17 cellular contexts compared by ENCODE assay signal in genomic region chr4:157664726-157665125, GRCh38.
DNase-seq lines count a peak whose midpoint lies in the region; ATAC-seq and TF ChIP-seq lines count a peak whose summit lies in the region.
"Had no signal": no experiment of that assay in that cellular context is flagged by ENCODE, and none has a peak within 500 bp of the region (broad histone marks: within the 10 kb centered on the region; RNA-seq: fewer than 3 reads in every experiment).

No MANE protein-coding gene starts in this region.

- H3K27ac ChIP-seq in RWPE1, result no peak overlapping the region
- H3K27ac ChIP-seq: tibial nerve had no signal

- no peaks in the 10 kb centered on the region for H3K27me3 Mint-ChIP-seq in osteocyte (ENCODE audit: unreplicated experiment)
- H3K27me3 Mint-ChIP-seq: progenitor cell of endocrine pancreas had no signal

- H3K4me3 ChIP-seq in epithelial cell of proximal tubule (ENCODE audit: low read depth, low read length), result no peak overlapping the region
- H3K4me3 ChIP-seq: tibial nerve had no signal

- POLR2A ChIA-PET in RWPE1 (lab: Yijun Ruan, JAX; ENCODE audit: low non-redundant PET), result no interaction called here

- no peak for TF ChIP-seq CTCF in RWPE1 (conservative IDR thresholded peaks at IDR 0.05; ENCODE audit: low read depth)
- TF ChIP-seq CTCF in epithelial cell of proximal tubule (conservative IDR thresholded peaks at IDR 0.05; ENCODE audit: low read depth, low read length), result no peak
- no peak for TF ChIP-seq CTCF in osteocyte (IDR thresholded peaks at IDR 0.05)

- peaks cover 2% of the 10 kb centered on the region for H3K36me3 Mint-ChIP-seq in osteocyte (ENCODE audit: unreplicated experiment)

- DNase-seq in GM03348 (ENCODE audit: low spot score) (peak; percentile 55), RWPE1 (ENCODE audit: low spot score) (peak; percentile 8), epithelial cell of proximal tubule (ENCODE audit: low read depth) (peak; percentile 31), osteocyte (ENCODE audit: extremely low spot score, unreplicated experiment) (no peak), NCI-H748 treated with DMSO at 0.1 percent for 48 hours (lab: John Stamatoyannopoulos, UW) (no peak), CD1c-positive myeloid dendritic cell (ENCODE audit: extremely low spot score) (no peak)
- DNase-seq in stimulated activated CD8-positive, alpha-beta memory T cell treated with anti-CD3 and anti-CD28 coated beads, Interleukin-4, amount 100 ng/mL, for 48 hours, result no peak
- DNase-seq: activated CD8-positive, alpha-beta memory T cell treated with anti-CD3 and anti-CD28 coated beads, Interleukin-2, amount 50 U/mL, for 4 hours; activated naive CD4-positive, alpha-beta T cell treated with anti-CD3 and anti-CD28 coated beads, Interleukin-2, amount 50 U/mL, for 16 hours; C1 segment of cervical spinal cord; DMS79 treated with DMSO at 0.1 percent for 48 hours; NCI-H1436 treated with DMSO at 0.1 percent for 48 hours; SW 1271 had no signal

- no peak overlapping the region for H3K4me3 Mint-ChIP-seq in osteocyte (ENCODE audit: unreplicated experiment)

- CTCF ChIA-PET in RWPE1 (lab: Yijun Ruan, JAX), result no interaction called here

- H3K4me1 Mint-ChIP-seq in osteocyte (ENCODE audit: unreplicated experiment), result peaks cover 6% of the 10 kb centered on the region

- peaks cover 15% of the 10 kb centered on the region for H3K9me3 Mint-ChIP-seq in osteocyte (ENCODE audit: unreplicated experiment)

- H3K27ac Mint-ChIP-seq in osteocyte (ENCODE audit: unreplicated experiment), result peak overlapping the region; percentile 5
- H3K27ac Mint-ChIP-seq: progenitor cell of endocrine pancreas had no signal

- ATAC-seq in GM18520 (IDR thresholded peaks at IDR 0.05; ENCODE audit: unreplicated experiment), result no peak
- ATAC-seq: activated CD4-positive, CD25-positive, alpha-beta regulatory T cell treated with anti-CD3 and anti-CD28 coated beads, Interleukin-2, amount 50 U/mL, for 24 hours had no signal

Comparison
In these comparisons a context has a peak if more than half of its experiments do, and no peak if none do; other contexts are left out.
1. DNase-seq: peak in GM03348 (single experiment), RWPE1 (single experiment) and epithelial cell of proximal tubule (single experiment); none in osteocyte (single experiment), stimulated activated CD8-positive, alpha-beta memory T cell treated with anti-CD3 and anti-CD28 coated beads, Interleukin-4, amount 100 ng/mL, for 48 hours (single experiment), NCI-H748 treated with DMSO at 0.1 percent for 48 hours (single experiment) and CD1c-positive myeloid dendritic cell (single experiment).